8 cellular contexts compared by ENCODE assay signal in the genomic region with DNA sequence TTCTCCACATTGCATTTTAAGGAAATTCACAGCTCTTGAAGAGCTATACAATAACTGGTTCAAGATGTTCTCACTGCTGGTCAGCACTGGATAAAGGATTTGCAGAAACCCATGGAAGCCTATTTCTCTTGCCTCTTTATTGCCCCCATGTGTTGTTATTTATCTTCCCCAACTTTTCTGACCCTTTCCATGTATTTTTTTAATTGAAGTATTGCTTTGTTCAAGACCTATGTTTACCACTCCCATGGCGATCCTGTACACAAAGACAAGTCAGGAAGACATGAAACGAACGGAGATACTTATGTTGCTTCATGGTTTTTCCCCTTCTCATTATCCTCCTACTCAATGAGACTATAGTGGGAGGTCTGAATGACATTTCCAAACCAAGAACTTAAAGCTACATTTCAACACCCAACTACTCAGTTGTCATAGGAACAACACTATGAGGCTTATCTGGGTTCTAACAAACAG.
DNase-seq lines count a peak whose midpoint lies in the region; ATAC-seq, FAIRE-seq and TF ChIP-seq lines count a peak whose summit lies in the region.

No MANE protein-coding gene starts in this region.

- TF ChIP-seq CTCF in right atrium auricular region (IDR thresholded peaks at IDR 0.05) (no peak), keratinocyte (optimal IDR thresholded peaks at IDR 0.05 in 1 of 3, IDR thresholded peaks at IDR 0.05 in 1 of 3, conservative IDR thresholded peaks at IDR 0.05 in 1 of 3; ENCODE audit: extremely low read depth in 1 of 3, insufficient read depth in 2 of 3, low read length in 3 of 3) (no peak)
- TF ChIP-seq CTCF in activated CD8-positive, alpha-beta T cell treated with anti-CD3 and anti-CD28 coated beads for 36 hours (IDR thresholded peaks at IDR 0.05), result no peak

- peak overlapping the region; percentile 84 for H3K4me3 Mint-ChIP-seq in activated CD8-positive, alpha-beta T cell treated with anti-CD3 and anti-CD28 coated beads for 36 hours

- CTCF ChIA-PET in activated CD8-positive, alpha-beta T cell treated with anti-CD3 and anti-CD28 coated beads for 36 hours (lab: Charles Lee), result interaction anchor here (1.3 kb wide), 1 partner anchor 19 kb away, joined by 3 read pairs; no protein-coding TSS in a partner anchor

- H3K4me1 Mint-ChIP-seq in activated CD8-positive, alpha-beta T cell treated with anti-CD3 and anti-CD28 coated beads for 36 hours (ENCODE audit: low read depth), result peaks cover 42% of the 10 kb centered on the region

- DNase-seq in right atrium auricular region (ENCODE audit: low spot score) (no peak), Right ventricle myocardium inferior (ENCODE audit: missing footprints) (no peak), keratinocyte (ENCODE audit: low read depth, low spot score) (no peak), NCI-H82 (lab: John Stamatoyannopoulos, UW) (no peak), cerebellar cortex (ENCODE audit: low spot score) (no peak), occipital lobe (lab: John Stamatoyannopoulos, UW) (no peak)
- DNase-seq in activated CD8-positive, alpha-beta T cell treated with anti-CD3 and anti-CD28 coated beads for 36 hours, result no peak

- dilution Hi-C loops in keratinocyte (cut with MboI; ENCODE audit: extremely low pct_ligation_motif_present, low sequenced_read_pairs), result no loop called here

- no peak overlapping the region for H2AFZ ChIP-seq in keratinocyte (ENCODE audit: control insufficient read depth, low read length)

- H3K27me3 ChIP-seq in right atrium auricular region (no peaks in the 10 kb centered on the region), keratinocyte (ENCODE audit: control insufficient read depth, extremely low read depth, insufficient read depth, low read length) (no peaks in the 10 kb centered on the region)

- no peak for ATAC-seq in Right ventricle myocardium inferior
- peak; percentile 34 for ATAC-seq in activated CD8-positive, alpha-beta T cell treated with anti-CD3 and anti-CD28 coated beads for 36 hours

- H3K4me1 ChIP-seq in right atrium auricular region (no peaks in the 10 kb centered on the region), keratinocyte (ENCODE audit: control insufficient read depth, extremely low read depth, insufficient read depth, low read length) (peaks cover 38% of the 10 kb centered on the region), urinary bladder (ENCODE audit: insufficient read depth) (no peaks in the 10 kb centered on the region)

- H3K9ac ChIP-seq in keratinocyte (ENCODE audit: control insufficient read depth, extremely low read depth, insufficient read depth, low read length), result peak overlapping the region; percentile 87

- H3K27ac ChIP-seq in right atrium auricular region (no peak overlapping the region), keratinocyte (ENCODE audit: control insufficient read depth, insufficient read depth, low read length) (peak overlapping the region; percentile 91), urinary bladder (ENCODE audit: low read depth) (peak overlapping the region; percentile 10)

- FAIRE-seq in keratinocyte (lab: Jason Lieb, UNC), result no peak

- no peaks in the 10 kb centered on the region for H3K27me3 Mint-ChIP-seq in activated CD8-positive, alpha-beta T cell treated with anti-CD3 and anti-CD28 coated beads for 36 hours

- H3K9me3 ChIP-seq in right atrium auricular region (no peaks in the 10 kb centered on the region), keratinocyte (ENCODE audit: control insufficient read depth, low read depth, low read length) (no peaks in the 10 kb centered on the region)

- no peaks in the 10 kb centered on the region for H3K9me1 ChIP-seq in keratinocyte (ENCODE audit: control insufficient read depth, extremely low read depth, insufficient read depth, low read length)

- H3K36me3 ChIP-seq in right atrium auricular region (no peaks in the 10 kb centered on the region), keratinocyte (ENCODE audit: control insufficient read depth in 2 of 2, extremely low read depth in 1 of 2, insufficient read depth in 2 of 2, low read length in 2 of 2) (peaks cover 10 to 25% of the 10 kb centered on the region in 2 experiments), urinary bladder (ENCODE audit: insufficient read depth) (no peaks in the 10 kb centered on the region)

- POLR2A ChIA-PET in activated CD8-positive, alpha-beta T cell treated with anti-CD3 and anti-CD28 coated beads for 36 hours (lab: Charles Lee), result interaction anchor here (0.7 to 7.6 kb wide), 8 partner anchors 8 to 84 kb away, joined by 3 to 54 read pairs (median 4); no protein-coding TSS in a partner anchor

- H4K20me1 ChIP-seq in keratinocyte (ENCODE audit: control insufficient read depth, extremely low read depth, insufficient read depth, low read length), result no peaks in the 10 kb centered on the region

- 22% methylated on average over 3 of the region's 3 CpGs for WGBS in urinary bladder

- H3K36me3 Mint-ChIP-seq in activated CD8-positive, alpha-beta T cell treated with anti-CD3 and anti-CD28 coated beads for 36 hours (ENCODE audit: low read depth), result peaks cover 63% of the 10 kb centered on the region

- H3K27ac Mint-ChIP-seq in activated CD8-positive, alpha-beta T cell treated with anti-CD3 and anti-CD28 coated beads for 36 hours, result peak overlapping the region; percentile 97

- intact Hi-C loops in Right ventricle myocardium inferior (cut with DNase I), result no loop called here
- intact Hi-C loops in activated CD8-positive, alpha-beta T cell treated with anti-CD3 and anti-CD28 coated beads for 36 hours (cut with micrococcal nuclease), result loop anchor here (5.0 kb wide), 1 partner anchor 40 kb away; no protein-coding TSS in a partner anchor

- H3K9me3 Mint-ChIP-seq in activated CD8-positive, alpha-beta T cell treated with anti-CD3 and anti-CD28 coated beads for 36 hours, result no peaks in the 10 kb centered on the region

- peaks cover 88% of the 10 kb centered on the region for H3K79me2 ChIP-seq in keratinocyte (ENCODE audit: control insufficient read depth, insufficient read depth, low read length)

- peak overlapping the region; percentile 86 for H3K4me2 ChIP-seq in keratinocyte (ENCODE audit: control insufficient read depth, extremely low read depth, insufficient read depth, low read depth, low read length)

- H3K4me3 ChIP-seq in right atrium auricular region (peak overlapping the region; percentile 4 to 25), keratinocyte (ENCODE audit: control insufficient read depth in 2 of 3, extremely low read depth in 1 of 3, insufficient read depth in 2 of 3, low read depth in 1 of 3, low read length in 3 of 3) (peak overlapping the region; percentile 61 to 82 (median 78)), urinary bladder (ENCODE audit: low read depth, low read length) (peak overlapping the region; percentile 22)

Comparison
In these comparisons a context has a peak if more than half of its experiments do, and no peak if none do; other contexts are left out.
1. H3K27ac ChIP-seq: peak in keratinocyte (single experiment) and urinary bladder (single experiment); none in right atrium auricular region (0 of 2).
2. H3K4me3 ChIP-seq: peak in every context shown above with its lines; median percentile 78 in keratinocyte; 22 in urinary bladder; 14 in right atrium auricular region.